15 cellular contexts compared by ENCODE assay signal in genomic region chr13:110248449-110249143, GRCh38. TPM values are rescaled to one million over a fixed set of nuclear protein-coding genes. Genes with fewer than 3 reads are reported as not detected.
DNase-seq lines count a peak whose midpoint lies in the region; ATAC-seq, FAIRE-seq and TF ChIP-seq lines count a peak whose summit lies in the region.
"Had no signal": no experiment of that assay in that cellular context is flagged by ENCODE, and none has a peak within 500 bp of the region (broad histone marks: within the 10 kb centered on the region; RNA-seq: fewer than 3 reads in every experiment).

No MANE protein-coding gene starts in this region.

- TF ChIP-seq CTCF in H1 (IDR thresholded peaks at IDR 0.05; ENCODE audit: control extremely low read depth in 1 of 3, insufficient read depth in 1 of 3, low read depth in 1 of 3, low read length in 3 of 3) (no peak), suprapubic skin (IDR thresholded peaks at IDR 0.05) (no peak)

- H4K20me1 ChIP-seq in H1 (replicated peaks in 1 of 2; ENCODE audit: control insufficient read depth in 1 of 2, insufficient read depth in 2 of 2, low read length in 2 of 2), result peaks cover 1 to 2% of the 10 kb centered on the region in 2 experiments

- H3K23me2 ChIP-seq in H1 (ENCODE audit: low read depth, low read length), result no peaks in the 10 kb centered on the region

- H4K8ac ChIP-seq in H1 (ENCODE audit: extremely low read depth, insufficient read depth, low read length), result peak overlapping the region; percentile 41; the same call in 1 of the 2 replicates

- H2BK120ac ChIP-seq in H1 (replicated peaks; ENCODE audit: low read depth, low read length), result no peak overlapping the region

- H2BK20ac ChIP-seq in H1 (ENCODE audit: low read length), result no peak overlapping the region

- no peak overlapping the region for H2AFZ ChIP-seq in H1 (ENCODE audit: low read length)

- no peak overlapping the region for H3K56ac ChIP-seq in H1 (replicated peaks; ENCODE audit: insufficient read length, low read depth, low read length)

- no peak overlapping the region for H3K18ac ChIP-seq in H1 (ENCODE audit: extremely low read depth, low read length)

- no peaks in the 10 kb centered on the region for H3K27me3 ChIP-seq in SJSA1 (replicated peaks)
- no peaks in the 10 kb centered on the region for H3K27me3 ChIP-seq in H1 (replicated peaks in 1 of 4; ENCODE audit: control insufficient read depth in 3 of 4, extremely low read depth in 1 of 4, insufficient read depth in 3 of 4, low read length in 3 of 4)
- H3K27me3 ChIP-seq in muscle layer of duodenum (ENCODE audit: low read depth, low read length), result no peaks in the 10 kb centered on the region
- no peaks in the 10 kb centered on the region for H3K27me3 ChIP-seq in suprapubic skin

- no peak overlapping the region for H2AK5ac ChIP-seq in H1 (ENCODE audit: low read depth, low read length)

- CTCF ChIA-PET in H1 (lab: Charles Lee; ENCODE audit: partially characterized antibody), result interaction anchor here (0.8 to 7.7 kb wide), 12 partner anchors 10 to 206 kb away, joined by 3 to 30 read pairs (median 6); no protein-coding TSS in a partner anchor

- H3K9ac ChIP-seq in H1 (replicated peaks in 1 of 4; ENCODE audit: extremely low read depth in 1 of 4, low read depth in 3 of 4, low read length in 3 of 4), result no peak overlapping the region

- H3K79me1 ChIP-seq in H1 (ENCODE audit: low read depth, low read length), result no peaks in the 10 kb centered on the region

- no peak overlapping the region for H3K4ac ChIP-seq in H1 (replicated peaks; ENCODE audit: insufficient read length, low read depth, low read length)

- TF ChIP-seq RAD21 in H1 (IDR thresholded peaks at IDR 0.05 in 1 of 2, conservative IDR thresholded peaks at IDR 0.05 in 1 of 2; ENCODE audit: low read depth in 2 of 2, low read length in 2 of 2), result no peak

- H2BK12ac ChIP-seq in H1 (ENCODE audit: low read depth, low read length), result no peak overlapping the region; the same call in 1 of the 2 replicates

- H3K27ac ChIP-seq in SJSA1 (peak overlapping the region; percentile 84), H1 (ENCODE audit: low read depth, low read length) (no peak overlapping the region), muscle layer of duodenum (ENCODE audit: low read length) (peak overlapping the region; percentile 85), suprapubic skin (peak overlapping the region; percentile 77)

- H3K36me3 ChIP-seq in SJSA1 (peaks cover 23% of the 10 kb centered on the region), H1 (ENCODE audit: control insufficient read depth in 2 of 4, insufficient read depth in 4 of 4, low read length in 3 of 4) (no peaks in the 10 kb centered on the region), muscle layer of duodenum (ENCODE audit: control insufficient read depth in 1 of 2, insufficient read depth in 2 of 2, low read length in 2 of 2) (peaks cover 4 to 6% of the 10 kb centered on the region in 2 donors), suprapubic skin (no peaks in the 10 kb centered on the region)

- H2BK15ac ChIP-seq in H1 (ENCODE audit: low read length), result no peak overlapping the region

- TF ChIP-seq POLR2A in H1 (IDR thresholded peaks at IDR 0.05; ENCODE audit: control extremely low read depth in 1 of 2, low read depth in 2 of 2, low read length in 2 of 2) (no peak), suprapubic skin (IDR thresholded peaks at IDR 0.05) (no peak)

- H3K14ac ChIP-seq in H1 (ENCODE audit: insufficient read length), result no peak overlapping the region

- no peak overlapping the region for H4K5ac ChIP-seq in H1 (ENCODE audit: insufficient read length, low read depth, low read length)

- POLR2A ChIA-PET in H1 (lab: Charles Lee; ENCODE audit: partially characterized antibody), result interaction anchor here (2.4 kb wide), 1 partner anchor 11 kb away, joined by 5 read pairs; no protein-coding TSS in a partner anchor

- no peak overlapping the region for H3K4me3 ChIP-seq in SJSA1
- no peak overlapping the region for H3K4me3 ChIP-seq in H1 (ENCODE audit: extremely low read depth in 1 of 4, insufficient read depth in 2 of 4, low read depth in 3 of 4, low read length in 4 of 4)
- peak overlapping the region in 1 of 2 donors; percentile 38 for H3K4me3 ChIP-seq in muscle layer of duodenum (ENCODE audit: low read depth in 1 of 2, low read length in 2 of 2)
- no peak overlapping the region for H3K4me3 ChIP-seq in suprapubic skin

- H3K4me1 ChIP-seq in SJSA1 (replicated peaks) (peaks cover 57% of the 10 kb centered on the region), H1 (replicated peaks in 1 of 4; ENCODE audit: control insufficient read depth in 3 of 4, insufficient read depth in 4 of 4, low read length in 3 of 4) (peaks cover 0 to 9% (median 2%) of the 10 kb centered on the region in 4 experiments; a peak in 5 of 7 replicates), muscle layer of duodenum (ENCODE audit: control insufficient read depth in 1 of 2, insufficient read depth in 2 of 2, low read length in 2 of 2) (peaks cover 13 to 50% of the 10 kb centered on the region in 2 donors), suprapubic skin (peaks cover 54% of the 10 kb centered on the region)

- H3K4me2 ChIP-seq in H1 (ENCODE audit: insufficient read depth in 1 of 2, low read depth in 2 of 2, low read length in 2 of 2), result no peak overlapping the region

- ATAC-seq in GM18511 (IDR thresholded peaks at IDR 0.05; ENCODE audit: unreplicated experiment) (no peak), GM18519 (IDR thresholded peaks at IDR 0.05; ENCODE audit: low FRiP score, unreplicated experiment) (no peak)
- ATAC-seq: activated CD8-positive, alpha-beta T cell treated with anti-CD3 and anti-CD28 coated beads for 36 hours had no signal

- H3K9me3 ChIP-seq in SJSA1 (replicated peaks) (no peaks in the 10 kb centered on the region), H1 (ENCODE audit: insufficient read depth in 2 of 2, low read depth in 1 of 2, low read length in 1 of 2) (no peaks in the 10 kb centered on the region), muscle layer of duodenum (ENCODE audit: control insufficient read depth in 1 of 2, low read length in 2 of 2) (no peaks in the 10 kb centered on the region), suprapubic skin (no peaks in the 10 kb centered on the region)

- H4K91ac ChIP-seq in H1 (replicated peaks; ENCODE audit: insufficient read length, low read length), result no peak overlapping the region

- no peak for DNase-seq in SJSA1 (ENCODE audit: low read depth in 1 of 2, low spot score in 2 of 2)
- DNase-seq in H1 (ENCODE audit: low read depth in 1 of 2, low spot score in 2 of 2), result no peak
- no peak for DNase-seq in suprapubic skin (ENCODE audit: low spot score in 2 of 2)
- DNase-seq in NCI-H345 treated with DMSO at 0.1 percent for 48 hours (lab: John Stamatoyannopoulos, UW; ENCODE audit: unreplicated experiment), result no peak
- DNase-seq in NOMO-1 treated with dmso at 0.1 percent for 144 hours (lab: John Stamatoyannopoulos, UW; ENCODE audit: unreplicated experiment), result no peak
- DNase-seq: activated CD8-positive, alpha-beta T cell treated with anti-CD3 and anti-CD28 coated beads for 36 hours; activated gamma-delta T cell; C1 segment of cervical spinal cord; DMS79; left colon; nucleus accumbens had no signal

- WGBS in H1 (ENCODE audit: extremely low coverage in 1 of 2, insufficient coverage in 1 of 2, insufficient read length in 1 of 2, insufficient replicate concordance in 2 of 2, low coverage in 1 of 2, low lambda C conversion rate in 2 of 2, missing lambda C conversion rate in 1 of 2), 2 experiments, result 93% methylated on average over 27 of the region's 27 CpGs; no CpG with 5 or more reads in 1 of the 2 experiments
- 95% methylated on average over 20 of the region's 27 CpGs for WGBS in suprapubic skin

- H3K79me2 ChIP-seq in H1 (ENCODE audit: control insufficient read depth in 1 of 2, insufficient read depth in 2 of 2, low read length in 2 of 2), result no peaks in the 10 kb centered on the region

- 0 out of 2 replicates have a peak overlapping the region, but pooled peaks have one; percentile 45 for H2BK5ac ChIP-seq in H1 (ENCODE audit: low read depth, low read length)

- no peak for FAIRE-seq in H1 (lab: Jason Lieb, UNC)
- FAIRE-seq: TTC549 had no signal

- H3K23ac ChIP-seq in H1 (ENCODE audit: insufficient read length), result no peak overlapping the region

- no peak for TF ChIP-seq EP300 in H1 (IDR thresholded peaks at IDR 0.05; ENCODE audit: borderline replicate concordance in 1 of 2, low read depth in 2 of 2, low read length in 2 of 2)
- no peak for TF ChIP-seq EP300 in suprapubic skin (IDR thresholded peaks at IDR 0.05)

TF ChIP-seq in H1, 55 proteins besides CTCF, POLR2A, EP300 and RAD21:
- no peak for TF ChIP-seq POLR2AphosphoS5 (IDR thresholded peaks at IDR 0.05; ENCODE audit: low read depth, low read length)
- no peak for TF ChIP-seq CHD1 (IDR thresholded peaks at IDR 0.05; ENCODE audit: low read depth, low read length)

RNA-seq across cellular contexts. Expression of gene COL4A1, which starts 58.4 kb away (rescaled TPM):
- total RNA-seq in SJSA1 (2014; rRNA removed; shearing (Covaris generic)), result 489 and 591 TPM in 2 replicates
- total RNA-seq in H1 (2021; fragmentation: NEBNext Ultra II Directional; extraction: Animal tissue kit (Norgen Biotek cat#: 25700)), result 82.0 and 91.0 TPM in 2 replicates
- 30.7 and 31.7 TPM in 2 replicates for polyA plus RNA-seq in H1 (2011; rRNA removed)
- 31.3 TPM for polyA plus RNA-seq in H1 (2011; cell fraction: cytosol; rRNA removed)
- 69.4 TPM for polyA plus RNA-seq in H1 (2011; cell fraction: nucleus; rRNA removed)
- 39.8 to 46.7 TPM (median 43.8 TPM) in 4 replicates for polyA plus RNA-seq in H1 (2012, experiment 1 of 2)
- 17.1 TPM for polyA plus RNA-seq in H1 (2012, experiment 2 of 2)
- polyA plus RNA-seq in H1 (2013, experiment 1 of 2), result 88.0 TPM
- 83.1 TPM for polyA plus RNA-seq in H1 (2013, experiment 2 of 2)
- 46.9 and 65.9 TPM in 2 replicates for polyA minus RNA-seq in H1 (2011; rRNA and poly(A)+ RNA removed)
- 44.9 TPM for polyA minus RNA-seq in H1 (2011; cell fraction: cytosol; rRNA and poly(A)+ RNA removed)
- polyA minus RNA-seq in H1 (2011; cell fraction: nucleus; rRNA and poly(A)+ RNA removed), result 51.4 TPM
- total RNA-seq in suprapubic skin, result 10 to 100 TPM; 36.7 to 60.8 (median 43.6) TPM
- total RNA-seq: activated CD8-positive, alpha-beta T cell treated with anti-CD3 and anti-CD28 coated beads for 36 hours had no signal

RNA-seq across cellular contexts. Expression of gene COL4A2, which starts 58.5 kb away (rescaled TPM):
- total RNA-seq in SJSA1 (2014; rRNA removed; shearing (Covaris generic)), result 677 and 741 TPM in 2 replicates
- total RNA-seq in H1 (2021; fragmentation: NEBNext Ultra II Directional; extraction: Animal tissue kit (Norgen Biotek cat#: 25700)), result 77.0 and 80.4 TPM in 2 replicates
- 87.3 and 133 TPM in 2 replicates for polyA plus RNA-seq in H1 (2011; rRNA removed)
- polyA plus RNA-seq in H1 (2011; cell fraction: cytosol; rRNA removed), result 64.4 TPM
- 260 TPM for polyA plus RNA-seq in H1 (2011; cell fraction: nucleus; rRNA removed)
- polyA plus RNA-seq in H1 (2012, experiment 1 of 2), result 45.6 to 82.2 TPM (median 69.4 TPM) in 4 replicates
- 40.9 TPM for polyA plus RNA-seq in H1 (2012, experiment 2 of 2)
- 143 TPM for polyA plus RNA-seq in H1 (2013, experiment 1 of 2)
- polyA plus RNA-seq in H1 (2013, experiment 2 of 2), result 123 TPM
- 69.1 and 74.8 TPM in 2 replicates for polyA minus RNA-seq in H1 (2011; rRNA and poly(A)+ RNA removed)
- polyA minus RNA-seq in H1 (2011; cell fraction: cytosol; rRNA and poly(A)+ RNA removed), result 78.9 TPM
- 109 TPM for polyA minus RNA-seq in H1 (2011; cell fraction: nucleus; rRNA and poly(A)+ RNA removed)
- total RNA-seq in suprapubic skin, result 10 to 100 TPM; 43.0 to 72.7 (median 53.5) TPM
- total RNA-seq: activated CD8-positive, alpha-beta T cell treated with anti-CD3 and anti-CD28 coated beads for 36 hours had no signal
